Comparison of ENCODE assay signal across 15 cellular contexts in genomic region chr11:62129610-62130497, GRCh38. TPM values are rescaled to one million over a fixed set of nuclear protein-coding genes. Genes with fewer than 3 reads are reported as not detected.
DNase-seq lines count a peak whose midpoint lies in the region; ATAC-seq and TF ChIP-seq lines count a peak whose summit lies in the region.
"Had no signal": no experiment of that assay in that cellular context is flagged by ENCODE, and none has a peak within 500 bp of the region (broad histone marks: within the 10 kb centered on the region; RNA-seq: fewer than 3 reads in every experiment).

No MANE protein-coding gene starts in this region.

- peaks cover 30% of the 10 kb centered on the region for H3K4me1 Mint-ChIP-seq in MCF 10A (ENCODE audit: insufficient read depth, unreplicated experiment)
- peaks cover 63% of the 10 kb centered on the region for H3K4me1 Mint-ChIP-seq in stimulated activated naive CD8-positive, alpha-beta T cell treated with anti-CD3 and anti-CD28 coated beads, Interleukin-15, amount 100 ng/mL, for 72 hours

- H2AFZ ChIP-seq in mammary epithelial cell (ENCODE audit: low read depth, low read length) (no peak overlapping the region), Loucy (ENCODE audit: low read length) (no peak overlapping the region)

- TF ChIP-seq EP300 in stomach (IDR thresholded peaks at IDR 0.05), result no peak

- H3K4me2 ChIP-seq in mammary epithelial cell (ENCODE audit: insufficient read depth, low read depth, low read length), result no peak overlapping the region
- peak overlapping the region; percentile 95 for H3K4me2 ChIP-seq in Loucy (ENCODE audit: low read depth, low read length, poor library complexity, severe bottlenecking)

- H3K27me3 ChIP-seq in mammary epithelial cell (ENCODE audit: insufficient read depth, low read length), result no peaks in the 10 kb centered on the region
- no peaks in the 10 kb centered on the region for H3K27me3 ChIP-seq in Loucy (ENCODE audit: insufficient read depth, low read length, poor library complexity, severe bottlenecking)
- no peaks in the 10 kb centered on the region for H3K27me3 ChIP-seq in stomach

- H3K36me3 ChIP-seq in mammary epithelial cell (ENCODE audit: insufficient read depth, low read length), result peaks cover 7% of the 10 kb centered on the region
- H3K36me3 ChIP-seq in Loucy (ENCODE audit: insufficient read depth, low read length), result peaks cover 69% of the 10 kb centered on the region; the same call in 1 of the 2 replicates
- peaks cover 38 to 63% (median 62%) of the 10 kb centered on the region in 4 donors for H3K36me3 ChIP-seq in stomach

- H3F3A ChIP-seq in Loucy (ENCODE audit: low read depth), result no peaks in the 10 kb centered on the region

- no peak overlapping the region for H3K4me3 ChIP-seq in mammary epithelial cell (replicated peaks in 1 of 3; ENCODE audit: insufficient read depth in 1 of 3, low read depth in 2 of 3, low read length in 3 of 3)
- H3K4me3 ChIP-seq in Loucy (ENCODE audit: low read length, poor library complexity, severe bottlenecking), result no peak overlapping the region
- no peak overlapping the region for H3K4me3 ChIP-seq in stomach

- peaks cover 22% of the 10 kb centered on the region for H3K36me3 Mint-ChIP-seq in MCF 10A (ENCODE audit: insufficient read depth, unreplicated experiment)

- no peaks in the 10 kb centered on the region for H3K9me2 ChIP-seq in Loucy (replicated peaks; ENCODE audit: low read depth, low read length)

- no peak for TF ChIP-seq POLR2A in stomach (IDR thresholded peaks at IDR 0.05)

- DNase-seq in mammary epithelial cell (no peak), MCF 10A (ENCODE audit: unreplicated experiment) (no peak), left lobe of liver (ENCODE audit: low spot score) (peak; percentile 29), stomach (peak; percentile 18), CD1c-positive myeloid dendritic cell (ENCODE audit: extremely low spot score) (no peak)
- no peak for DNase-seq in stimulated activated naive CD8-positive, alpha-beta T cell treated with anti-CD3 and anti-CD28 coated beads, Interleukin-15, amount 100 ng/mL, for 72 hours
- DNase-seq: DMS79, NCI-H1417, NCI-H187, NCI-H226, NCI-H524, NCI-H82, OCI-M1, SHP77 treated with DMSO at 0.1 percent for 48 hours had no signal

- H3K9me3 Mint-ChIP-seq in MCF 10A (ENCODE audit: unreplicated experiment), result no peaks in the 10 kb centered on the region
- no peaks in the 10 kb centered on the region for H3K9me3 Mint-ChIP-seq in stimulated activated naive CD8-positive, alpha-beta T cell treated with anti-CD3 and anti-CD28 coated beads, Interleukin-15, amount 100 ng/mL, for 72 hours

- H3K4me1 ChIP-seq in mammary epithelial cell (ENCODE audit: insufficient read depth, low read length) (peaks cover 25% of the 10 kb centered on the region), Loucy (ENCODE audit: insufficient read depth, low read length, poor library complexity, severe bottlenecking) (peaks cover 61% of the 10 kb centered on the region), stomach (peaks cover 4 to 11% (median 10%) of the 10 kb centered on the region in 4 donors)

- H3K9ac ChIP-seq in mammary epithelial cell (ENCODE audit: insufficient read depth, low read length) (no peak overlapping the region), Loucy (ENCODE audit: low read depth, low read length, poor library complexity, severe bottlenecking) (no peak overlapping the region)

- in situ Hi-C loops in mammary epithelial cell (cut with MboI; ENCODE audit: low sequenced_read_pairs in 2 of 2), result no loop called here

- 95% methylated on average over 12 of the region's 44 CpGs for WGBS in mammary epithelial cell (ENCODE audit: low coverage, missing lambda C conversion rate)
- WGBS in stomach, 5 donors, result 95 to 96% (median 96%) methylated on average over 33 to 44 of the region's 44 CpGs

- CTCF ChIA-PET in mammary epithelial cell (lab: Charles Lee; ENCODE audit: low non-redundant PET) (no interaction called here), MCF 10A (lab: Yijun Ruan, JAX) (interaction anchor here (0.9 to 3.8 kb wide), 4 partner anchors 22 to 332 kb away, joined by 5 to 22 read pairs (median 5); no protein-coding TSS in a partner anchor)

- dilution Hi-C loops in mammary epithelial cell (cut with HindIII; ENCODE audit: low sequenced_read_pairs), result no loop called here

- H3K27ac ChIP-seq in mammary epithelial cell (ENCODE audit: insufficient read depth, low read depth, low read length) (no peak overlapping the region), stomach (no peak overlapping the region)

- H3K79me2 ChIP-seq in mammary epithelial cell (ENCODE audit: insufficient read depth, low read length) (peaks cover 98% of the 10 kb centered on the region), Loucy (ENCODE audit: insufficient read depth, low read length) (peaks cover 99% of the 10 kb centered on the region)

- no peak overlapping the region for H3K4me3 Mint-ChIP-seq in MCF 10A (ENCODE audit: unreplicated experiment)
- no peak overlapping the region for H3K4me3 Mint-ChIP-seq in stimulated activated naive CD8-positive, alpha-beta T cell treated with anti-CD3 and anti-CD28 coated beads, Interleukin-15, amount 100 ng/mL, for 72 hours

- intact Hi-C loops in mammary epithelial cell (cut with micrococcal nuclease), result no loop called here
- intact Hi-C loops in MCF 10A (cut with micrococcal nuclease), result no loop called here
- intact Hi-C loops in stomach (cut with DNase I; ENCODE audit: low total_unique reads), result no loop called here

- POLR2A ChIA-PET in MCF 10A (lab: Yijun Ruan, JAX), result interaction anchor here (0.7 kb wide), 1 partner anchor 625 kb away, joined by 3 read pairs; no protein-coding TSS in a partner anchor

- ATAC-seq in left lobe of liver, result no peak
- no peak for ATAC-seq in stimulated activated naive CD8-positive, alpha-beta T cell treated with anti-CD3 and anti-CD28 coated beads, Interleukin-15, amount 100 ng/mL, for 72 hours

- H3K9me3 ChIP-seq in mammary epithelial cell (replicated peaks; ENCODE audit: insufficient read depth, low read length), result no peaks in the 10 kb centered on the region
- no peaks in the 10 kb centered on the region for H3K9me3 ChIP-seq in Loucy (ENCODE audit: insufficient read depth, low read depth, low read length)
- no peaks in the 10 kb centered on the region for H3K9me3 ChIP-seq in stomach

- TF ChIP-seq CTCF in mammary epithelial cell (conservative IDR thresholded peaks at IDR 0.05 in 1 of 2, IDR thresholded peaks at IDR 0.05 in 1 of 2; ENCODE audit: extremely low read depth in 1 of 2, insufficient read depth in 1 of 2, low read depth in 1 of 2, low read length in 2 of 2), result no peak
- TF ChIP-seq CTCF in MCF 10A (IDR thresholded peaks at IDR 0.05; ENCODE audit: unreplicated experiment), result no peak
- no peak for TF ChIP-seq CTCF in Loucy (conservative IDR thresholded peaks at IDR 0.05; ENCODE audit: low read length)
- no peak for TF ChIP-seq CTCF in stomach (IDR thresholded peaks at IDR 0.05)

- H4K20me1 ChIP-seq in mammary epithelial cell (ENCODE audit: insufficient read depth, low read length) (no peaks in the 10 kb centered on the region), Loucy (ENCODE audit: insufficient read depth, low read length, poor library complexity, severe bottlenecking) (peaks cover 67% of the 10 kb centered on the region)

- H3K27ac Mint-ChIP-seq in MCF 10A (ENCODE audit: low read depth, unreplicated experiment), result no peak overlapping the region
- peak overlapping the region in 1 of 2 donors; percentile 76 for H3K27ac Mint-ChIP-seq in stimulated activated naive CD8-positive, alpha-beta T cell treated with anti-CD3 and anti-CD28 coated beads, Interleukin-15, amount 100 ng/mL, for 72 hours

- BruUV-seq in mammary epithelial cell (replicated peaks; lab: Mats Ljungman, UMichigan) (TSS peak; percentile 16), MCF 10A (replicated peaks; lab: Mats Ljungman, UMichigan) (no TSS peak)

- H3K27me3 Mint-ChIP-seq in MCF 10A (ENCODE audit: insufficient read depth, unreplicated experiment), result no peaks in the 10 kb centered on the region
- H3K27me3 Mint-ChIP-seq in stimulated activated naive CD8-positive, alpha-beta T cell treated with anti-CD3 and anti-CD28 coated beads, Interleukin-15, amount 100 ng/mL, for 72 hours, result no peaks in the 10 kb centered on the region

RNA-seq across cellular contexts. Expression of gene INCENP, which starts 6.0 kb away (rescaled TPM):
- total RNA-seq in mammary epithelial cell, result 10 to 100 TPM; 15.7 to 60.6 TPM
- 27.4 TPM for polyA plus RNA-seq in mammary epithelial cell
- polyA minus RNA-seq in mammary epithelial cell, result 34.9 TPM
- total RNA-seq in MCF 10A (2022), result 40.4 and 56.2 TPM in 2 replicates
- 7.3 TPM for total RNA-seq in left lobe of liver
- total RNA-seq in stomach, result 10 to 100 TPM in 3 of 5 donors, 1 to 10 TPM in 2; 4.1 to 32.1 (median 14.3) TPM
- polyA plus RNA-seq in stomach, result 1 to 10 TPM; 2.6 to 5.6 (median 4.5) TPM

Comparison
In these comparisons a context has a peak if more than half of its experiments do, and no peak if none do; other contexts are left out.
1. DNase-seq: peak in left lobe of liver (single experiment) and stomach (single experiment); none in mammary epithelial cell (single experiment), MCF 10A (single experiment), stimulated activated naive CD8-positive, alpha-beta T cell treated with anti-CD3 and anti-CD28 coated beads, Interleukin-15, amount 100 ng/mL, for 72 hours (0 of 2) and CD1c-positive myeloid dendritic cell (single experiment).